In genomic region chr19:1130801-1131717, GRCh38 we compare ENCODE assay signal across 8 cellular contexts. TPM values are rescaled to one million over a fixed set of nuclear protein-coding genes. Genes with fewer than 3 reads are reported as not detected.
DNase-seq lines count a peak whose midpoint lies in the region; ATAC-seq, FAIRE-seq and TF ChIP-seq lines count a peak whose summit lies in the region.

No MANE protein-coding gene starts in this region.

- H3K27ac ChIP-seq in A549 (peak overlapping the region; percentile 68 to 91), HUES64 (ENCODE audit: low read depth, low read length) (peak overlapping the region; percentile 73)

- POLR2A ChIA-PET in A549 (lab: Yijun Ruan, JAX), result interaction anchor here (0.6 kb wide), 1 partner anchor 31 kb away, joined by 3 read pairs; no protein-coding TSS in a partner anchor
- POLR2A ChIA-PET in activated naive CD8-positive, alpha-beta T cell treated with anti-CD3 and anti-CD28 coated beads, Interleukin-2, amount 10 ng/mL, durations not matched to agents 7 days and 5 days (lab: Charles Lee), result interaction anchor here (0.6 to 1.7 kb wide), 12 partner anchors 9 to 193 kb away, joined by 3 to 7 read pairs (median 3); partner anchors contain the start of genes ARHGAP45, CIRBP, GPX4 and WDR18

- H3K4me3 ChIP-seq in A549 (no peak overlapping the region), HUES64 (ENCODE audit: low read length) (peak overlapping the region; percentile 58)

- no peak for FAIRE-seq in A549 (lab: Jason Lieb, UNC)

- peaks cover 3% of the 10 kb centered on the region for H3K36me3 Mint-ChIP-seq in activated naive CD8-positive, alpha-beta T cell treated with anti-CD3 and anti-CD28 coated beads, Interleukin-2, amount 10 ng/mL, durations not matched to agents 7 days and 5 days

- H3K27ac Mint-ChIP-seq in activated naive CD8-positive, alpha-beta T cell treated with anti-CD3 and anti-CD28 coated beads, Interleukin-2, amount 10 ng/mL, durations not matched to agents 7 days and 5 days, result peak overlapping the region; percentile 88

- TF ChIP-seq RAD21 in A549 (conservative IDR thresholded peaks at IDR 0.05 in 1 of 2, IDR thresholded peaks at IDR 0.05 in 1 of 2), result no peak

- H3K9me3 ChIP-seq in A549 (no peaks in the 10 kb centered on the region), HUES64 (ENCODE audit: insufficient read depth, low read depth, low read length) (no peaks in the 10 kb centered on the region)

- TF ChIP-seq EP300 in A549 (IDR thresholded peaks at IDR 0.05), result no peak

- H3K36me3 ChIP-seq in HUES64 (ENCODE audit: insufficient read depth, low read length), result peaks cover 11% of the 10 kb centered on the region

- peak overlapping the region; percentile 75 for H3K9ac ChIP-seq in HUES64 (ENCODE audit: low read depth, low read length)

- H3K4me1 ChIP-seq in A549 (peaks cover 29% of the 10 kb centered on the region), HUES64 (ENCODE audit: insufficient read depth, low read length) (peaks cover 6% of the 10 kb centered on the region)

- no peak for TF ChIP-seq POLR2A in A549 (IDR thresholded peaks at IDR 0.05; ENCODE audit: low read length)

- H3K4me1 Mint-ChIP-seq in activated naive CD8-positive, alpha-beta T cell treated with anti-CD3 and anti-CD28 coated beads, Interleukin-2, amount 10 ng/mL, durations not matched to agents 7 days and 5 days, result peaks cover 12% of the 10 kb centered on the region

- intact Hi-C loops in left colon (cut with DNase I, micrococcal nuclease), result no loop called here

- no peak for TF ChIP-seq CTCF in A549 (IDR thresholded peaks at IDR 0.05)

- no peaks in the 10 kb centered on the region for H3K27me3 ChIP-seq in HUES64 (ENCODE audit: insufficient read depth, low read length)

- no peaks in the 10 kb centered on the region for H3K27me3 Mint-ChIP-seq in activated naive CD8-positive, alpha-beta T cell treated with anti-CD3 and anti-CD28 coated beads, Interleukin-2, amount 10 ng/mL, durations not matched to agents 7 days and 5 days

- CTCF ChIA-PET in A549 (lab: Yijun Ruan, JAX), result interaction anchor here (1.2 to 3.3 kb wide), 4 partner anchors 9 to 66 kb away, joined by 3 to 16 read pairs (median 6); no protein-coding TSS in a partner anchor

- H3K4me3 Mint-ChIP-seq in activated naive CD8-positive, alpha-beta T cell treated with anti-CD3 and anti-CD28 coated beads, Interleukin-2, amount 10 ng/mL, durations not matched to agents 7 days and 5 days, result peak overlapping the region; percentile 86

- no peaks in the 10 kb centered on the region for H3K9me3 Mint-ChIP-seq in activated naive CD8-positive, alpha-beta T cell treated with anti-CD3 and anti-CD28 coated beads, Interleukin-2, amount 10 ng/mL, durations not matched to agents 7 days and 5 days

- 88% methylated on average over 11 of the region's 22 CpGs for WGBS in A549 (ENCODE audit: missing lambda C conversion rate)
- WGBS in HUES64, result 76% methylated on average over 22 of the region's 22 CpGs

- ATAC-seq in A549, result peak; percentile 6 to 11; a peak in 1 of 6 replicates
- ATAC-seq in activated naive CD8-positive, alpha-beta T cell treated with anti-CD3 and anti-CD28 coated beads, Interleukin-2, amount 10 ng/mL, durations not matched to agents 7 days and 5 days (ENCODE audit: low read depth), result peak; percentile 12
- peak; percentile 4 for ATAC-seq in left colon
- ATAC-seq in GM21390 (IDR thresholded peaks at IDR 0.05; ENCODE audit: unreplicated experiment), result no peak

- peak overlapping the region; percentile 70 for H3K4me2 ChIP-seq in A549

- DNase-seq in A549 (ENCODE audit: low read depth in 1 of 2, low spot score in 1 of 2), result no peak
- peak; percentile 61 for DNase-seq in activated naive CD8-positive, alpha-beta T cell treated with anti-CD3 and anti-CD28 coated beads, Interleukin-2, amount 10 ng/mL, durations not matched to agents 7 days and 5 days
- peak; percentile 45 to 54 for DNase-seq in left colon
- peak in 5 of 6 experiments; percentile 40 to 48 (median 43) for DNase-seq in stimulated activated naive CD4-positive, alpha-beta T cell (lab: John Stamatoyannopoulos, UW)
- DNase-seq in SIG-M5 treated with dmso at 0.1 percent for 504 hours (lab: John Stamatoyannopoulos, UW; ENCODE audit: unreplicated experiment), result no peak
- no peak for DNase-seq in SW 1271 (lab: John Stamatoyannopoulos, UW)

TF ChIP-seq in A549, 52 proteins besides CTCF, POLR2A, EP300 and RAD21:
- TF ChIP-seq RARB (CRISPR knock-in tag; IDR thresholded peaks at IDR 0.05), result no peak
- no peak for TF ChIP-seq CHD2 (IDR thresholded peaks at IDR 0.05; ENCODE audit: low read length, partially characterized antibody)
- TF ChIP-seq MAFK (IDR thresholded peaks at IDR 0.05; ENCODE audit: partially characterized antibody), result no peak
- TF ChIP-seq EHMT2 (IDR thresholded peaks at IDR 0.05; ENCODE audit: low read depth), result no peak
- no peak for TF ChIP-seq FOSL2 (IDR thresholded peaks at IDR 0.05)
- TF ChIP-seq FOSL2 (CRISPR knock-in tag; IDR thresholded peaks at IDR 0.05), result no peak
- no peak for TF ChIP-seq MAZ (IDR thresholded peaks at IDR 0.05; ENCODE audit: borderline replicate concordance, low read depth, low read length)
- no peak for TF ChIP-seq ESRRA (IDR thresholded peaks at IDR 0.05; ENCODE audit: borderline replicate concordance, low read length)
- TF ChIP-seq HOXA7 (CRISPR knock-in tag; IDR thresholded peaks at IDR 0.05), result no peak
- no peak for TF ChIP-seq HDAC2 (IDR thresholded peaks at IDR 0.05)
- no peak for TF ChIP-seq HOXB5 (CRISPR knock-in tag; IDR thresholded peaks at IDR 0.05)
- TF ChIP-seq ZNF302 (CRISPR knock-in tag; IDR thresholded peaks at IDR 0.05), result no peak
- TF ChIP-seq HOXB13 (CRISPR knock-in tag; IDR thresholded peaks at IDR 0.05; ENCODE audit: low read depth), result no peak
- no peak for TF ChIP-seq KDM5A (IDR thresholded peaks at IDR 0.05)
- TF ChIP-seq MAX (IDR thresholded peaks at IDR 0.05), result no peak

RNA-seq across cellular contexts. Expression of gene GPX4, which starts 27.3 kb away (rescaled TPM):
- polyA plus RNA-seq in A549 (2011; rRNA removed) (223 and 248 TPM in 2 replicates), A549 (2017; fragmentation: RNase III; extraction: RNeasy Plus Mini Kit Qiagen cat#74134 plus additional on column Dnase treatment) (370 to 402 TPM (median 394 TPM) in 3 replicates)
- polyA plus RNA-seq in A549 (2012; cell fraction: cytosol; rRNA removed), result 768 and 819 TPM in 2 replicates
- 378 and 395 TPM in 2 replicates for polyA plus RNA-seq in A549 (2012; cell fraction: nucleus; rRNA removed)
- polyA minus RNA-seq in A549 (2011; rRNA and poly(A)+ RNA removed), result 180 and 195 TPM in 2 replicates
- 361 TPM for polyA plus RNA-seq in HUES64 (2013, experiment 1 of 2)
- polyA plus RNA-seq in HUES64 (2013, experiment 2 of 2), result 387 TPM
- 100 to 1,000 TPM; 194 to 206 TPM for total RNA-seq in activated naive CD8-positive, alpha-beta T cell treated with anti-CD3 and anti-CD28 coated beads, Interleukin-2, amount 10 ng/mL, durations not matched to agents 7 days and 5 days
- total RNA-seq in left colon, result 100 to 1,000 TPM; 162 to 176 TPM

RNA-seq across cellular contexts. Expression of gene POLR2E, which starts 35.9 kb away (rescaled TPM):
- polyA plus RNA-seq in A549 (2011; rRNA removed) (81.0 and 99.6 TPM in 2 replicates), A549 (2017; fragmentation: RNase III; extraction: RNeasy Plus Mini Kit Qiagen cat#74134 plus additional on column Dnase treatment) (170 to 181 TPM (median 172 TPM) in 3 replicates)
- polyA plus RNA-seq in A549 (2012; cell fraction: cytosol; rRNA removed), result 346 and 402 TPM in 2 replicates
- polyA plus RNA-seq in A549 (2012; cell fraction: nucleus; rRNA removed), result 288 and 337 TPM in 2 replicates
- 102 and 159 TPM in 2 replicates for polyA minus RNA-seq in A549 (2011; rRNA and poly(A)+ RNA removed)
- polyA plus RNA-seq in HUES64 (2013, experiment 1 of 2), result 184 TPM
- 182 TPM for polyA plus RNA-seq in HUES64 (2013, experiment 2 of 2)
- 100 to 1,000 TPM; 142 to 163 TPM for total RNA-seq in activated naive CD8-positive, alpha-beta T cell treated with anti-CD3 and anti-CD28 coated beads, Interleukin-2, amount 10 ng/mL, durations not matched to agents 7 days and 5 days
- total RNA-seq in left colon, result 100 to 1,000 TPM; 116 to 141 TPM

RNA-seq across cellular contexts. Expression of gene SBNO2, which starts 43.0 kb away (rescaled TPM):
- polyA plus RNA-seq in A549 (2011; rRNA removed) (6.8 and 8.4 TPM in 2 replicates), A549 (2017; fragmentation: RNase III; extraction: RNeasy Plus Mini Kit Qiagen cat#74134 plus additional on column Dnase treatment) (27.0 to 32.0 TPM (median 27.7 TPM) in 3 replicates)
- polyA plus RNA-seq in A549 (2012; cell fraction: cytosol; rRNA removed), result 28.7 and 40.8 TPM in 2 replicates
- polyA plus RNA-seq in A549 (2012; cell fraction: nucleus; rRNA removed), result 118 and 161 TPM in 2 replicates
- polyA minus RNA-seq in A549 (2011; rRNA and poly(A)+ RNA removed), result 9.6 and 15.2 TPM in 2 replicates
- polyA plus RNA-seq in HUES64 (2013, experiment 1 of 2), result 14.5 TPM
- polyA plus RNA-seq in HUES64 (2013, experiment 2 of 2), result 14.1 TPM
- total RNA-seq in activated naive CD8-positive, alpha-beta T cell treated with anti-CD3 and anti-CD28 coated beads, Interleukin-2, amount 10 ng/mL, durations not matched to agents 7 days and 5 days, result 10 to 100 TPM; 77.7 to 90.6 TPM
- 10 to 100 TPM; 58.6 to 71.9 TPM for total RNA-seq in left colon

Comparison
In these comparisons a context has a peak if more than half of its experiments do, and no peak if none do; other contexts are left out.
1. DNase-seq: peak in activated naive CD8-positive, alpha-beta T cell treated with anti-CD3 and anti-CD28 coated beads, Interleukin-2, amount 10 ng/mL, durations not matched to agents 7 days and 5 days (single experiment), left colon (2 of 2) and stimulated activated naive CD4-positive, alpha-beta T cell (5 of 6); none in A549 (0 of 2), SIG-M5 treated with dmso at 0.1 percent for 504 hours (single experiment) and SW 1271 (0 of 2).